Comparison of ENCODE assay signal across 17 cellular contexts in the genomic region with DNA sequence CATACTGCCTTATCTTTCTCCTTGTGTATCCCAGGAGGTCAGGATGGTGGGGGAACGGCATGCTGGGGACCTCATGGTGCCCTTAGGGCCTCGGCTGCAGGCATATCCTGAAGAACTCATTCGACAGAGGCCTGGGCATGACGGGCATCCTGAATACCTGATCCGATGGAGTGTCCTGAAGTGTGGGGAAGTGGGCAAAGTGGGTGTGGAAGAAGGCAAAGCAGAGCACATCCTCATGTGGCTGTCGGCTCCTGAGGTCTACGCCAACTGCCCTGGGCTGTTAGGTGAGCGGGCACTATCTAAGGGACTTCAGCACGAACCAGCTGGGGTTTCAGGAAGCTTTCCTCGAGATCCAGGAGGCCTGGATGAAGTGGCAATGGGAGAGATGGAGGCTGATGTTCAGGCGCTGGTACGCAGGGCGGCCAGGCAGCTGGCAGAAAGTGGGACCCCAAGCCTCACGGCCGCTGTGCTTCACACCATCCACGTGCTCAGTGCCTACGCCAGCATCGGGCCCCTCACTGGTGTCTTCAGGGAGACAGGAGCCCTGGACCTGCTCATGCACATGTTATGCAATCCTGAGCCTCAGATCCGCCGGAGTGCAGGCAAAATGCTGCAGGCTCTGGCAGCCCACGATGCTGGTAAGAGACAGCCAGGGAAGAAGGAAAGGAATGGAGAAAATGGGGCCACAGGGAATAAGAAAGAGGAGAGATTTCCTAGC. TPM values are rescaled to one million over a fixed set of nuclear protein-coding genes. Genes with fewer than 3 reads are reported as not detected.
A peak's percentile ranks its signal among the peaks of the same experiment; 100 is the strongest.
DNase-seq lines count a peak whose midpoint lies in the region; ATAC-seq and TF ChIP-seq lines count a peak whose summit lies in the region.
"Had no signal": no experiment of that assay in that cellular context is flagged by ENCODE, and none has a peak within 500 bp of the region (broad histone marks: within the 10 kb centered on the region; RNA-seq: fewer than 3 reads in every experiment).

No MANE protein-coding gene starts in this region.

- WGBS in spleen, 5 donors: 91 to 96% (median 93%) methylated on average over 20 to 21 of the region's 21 CpGs

- H3K27me3 ChIP-seq in spleen (replicated peaks in 1 of 7) (no peaks in the 10 kb centered on the region), H7 (ENCODE audit: control insufficient read depth, insufficient read depth, low read length) (no peaks in the 10 kb centered on the region)
- H3K27me3 ChIP-seq: colonic mucosa, esophagus squamous epithelium, neural progenitor cell, stomach had no signal

- intact Hi-C loops in activated CD8-positive, alpha-beta T cell treated with anti-CD3 and anti-CD28 coated beads for 36 hours (cut with micrococcal nuclease): no loop called here
- intact Hi-C loops in head of caudate nucleus (cut with DNase I): loop anchor here (5.0 kb wide), 1 partner anchor 127 kb away; a partner anchor contains a TSS
- intact Hi-C loops in spleen (cut with DNase I; ENCODE audit: low total_unique reads): no loop called here

- H3K4me3 ChIP-seq in spleen (no peak overlapping the region), H7 (ENCODE audit: insufficient read depth, low read depth, low read length) (no peak overlapping the region), foreskin fibroblast (ENCODE audit: low read depth in 1 of 2, low read length in 2 of 2) (no peak overlapping the region)
- H3K4me3 ChIP-seq: colonic mucosa, esophagus squamous epithelium, neural progenitor cell, stomach had no signal

- H3K27ac ChIP-seq in spleen: no peak overlapping the region
- H3K27ac ChIP-seq: colonic mucosa, esophagus squamous epithelium, neural progenitor cell, stomach had no signal

- H3K36me3 ChIP-seq in spleen: peaks cover 0 to 71% (median 53%) of the 10 kb centered on the region in 6 donors
- H3K36me3 ChIP-seq in H7 (replicated peaks; ENCODE audit: control insufficient read depth, insufficient read depth, low read length): peaks cover 2% of the 10 kb centered on the region
- H3K36me3 ChIP-seq: neural progenitor cell had no signal

- no peak for TF ChIP-seq POLR2A in spleen (IDR thresholded peaks at IDR 0.05)
- TF ChIP-seq POLR2A in erythroblast (IDR thresholded peaks at IDR 0.05; ENCODE audit: low read length): no peak

- H3K27ac Mint-ChIP-seq in activated T-cell treated with anti-CD3 and anti-CD28 coated beads, Interleukin-2, amount 50 U/mL, for 24 hours: peak overlapping the region; percentile 71
- H3K27ac Mint-ChIP-seq in activated CD8-positive, alpha-beta T cell treated with anti-CD3 and anti-CD28 coated beads for 36 hours: peak overlapping the region; percentile 17
- H3K27ac Mint-ChIP-seq: neural progenitor cell had no signal

- no peak for TF ChIP-seq CTCF in activated CD8-positive, alpha-beta T cell treated with anti-CD3 and anti-CD28 coated beads for 36 hours (IDR thresholded peaks at IDR 0.05)
- TF ChIP-seq CTCF in spleen (IDR thresholded peaks at IDR 0.05 in 8 of 11, conservative IDR thresholded peaks at IDR 0.05 in 3 of 11) (no peak), foreskin fibroblast (IDR thresholded peaks at IDR 0.05; ENCODE audit: low read depth, low read length) (no peak)

- peaks cover 57% of the 10 kb centered on the region for H3K4me1 Mint-ChIP-seq in activated T-cell treated with anti-CD3 and anti-CD28 coated beads, Interleukin-2, amount 50 U/mL, for 24 hours (ENCODE audit: low read depth)
- peaks cover 44% of the 10 kb centered on the region for H3K4me1 Mint-ChIP-seq in activated CD8-positive, alpha-beta T cell treated with anti-CD3 and anti-CD28 coated beads for 36 hours (ENCODE audit: low read depth)

- ATAC-seq in activated CD8-positive, alpha-beta T cell treated with anti-CD3 and anti-CD28 coated beads for 36 hours: no peak
- ATAC-seq: sciatic nerve had no signal

- POLR2A ChIA-PET in activated CD8-positive, alpha-beta T cell treated with anti-CD3 and anti-CD28 coated beads for 36 hours (lab: Charles Lee): interaction anchor here (1.5 kb wide), 1 partner anchor 11 kb away, joined by 7 read pairs; no protein-coding TSS in a partner anchor

- H3K9me3 Mint-ChIP-seq in activated T-cell treated with anti-CD3 and anti-CD28 coated beads, Interleukin-2, amount 50 U/mL, for 24 hours: no peaks in the 10 kb centered on the region
- H3K9me3 Mint-ChIP-seq in activated CD8-positive, alpha-beta T cell treated with anti-CD3 and anti-CD28 coated beads for 36 hours: no peaks in the 10 kb centered on the region
- H3K9me3 Mint-ChIP-seq: neural progenitor cell had no signal

- H3K9me3 ChIP-seq in spleen: no peaks in the 10 kb centered on the region
- H3K9me3 ChIP-seq: colonic mucosa, esophagus squamous epithelium, stomach had no signal

- DNase-seq in activated T-cell treated with anti-CD3 and anti-CD28 coated beads, Interleukin-2, amount 50 U/mL, for 24 hours: no peak
- no peak for DNase-seq in activated T-cell treated with anti-CD3 and anti-CD28 coated beads, Interleukin-2, amount 50 U/mL, for 48 hours
- DNase-seq in activated CD8-positive, alpha-beta T cell treated with anti-CD3 and anti-CD28 coated beads for 36 hours: no peak
- DNase-seq in head of caudate nucleus: peak in 32 of 42 donors; percentile 19 to 83 (median 52)
- DNase-seq in spleen: peak; percentile 67
- DNase-seq in erythroblast (lab: John Stamatoyannopoulos, UW): no peak
- no peak for DNase-seq in H7
- no peak for DNase-seq in foreskin fibroblast
- DNase-seq: colonic mucosa; esophagus squamous epithelium; hippocampal formation; MV-4-11; NK-92 treated with Interleukin-12 subunit alpha and Interleukin-12 subunit beta, amount 100 ng/mL, for 24 hours; Right ventricle myocardium superior; stomach had no signal

- peaks cover 21 to 61% (median 37%) of the 10 kb centered on the region in 6 donors for H3K4me1 ChIP-seq in spleen
- H3K4me1 ChIP-seq: colonic mucosa, neural progenitor cell had no signal

- no peaks in the 10 kb centered on the region for H3K27me3 Mint-ChIP-seq in activated T-cell treated with anti-CD3 and anti-CD28 coated beads, Interleukin-2, amount 50 U/mL, for 24 hours
- H3K27me3 Mint-ChIP-seq in activated CD8-positive, alpha-beta T cell treated with anti-CD3 and anti-CD28 coated beads for 36 hours: no peaks in the 10 kb centered on the region

- CTCF ChIA-PET in activated CD8-positive, alpha-beta T cell treated with anti-CD3 and anti-CD28 coated beads for 36 hours (lab: Charles Lee): no interaction called here

- H3K36me3 Mint-ChIP-seq in activated T-cell treated with anti-CD3 and anti-CD28 coated beads, Interleukin-2, amount 50 U/mL, for 24 hours (ENCODE audit: low read depth): peaks cover 71% of the 10 kb centered on the region
- H3K36me3 Mint-ChIP-seq in activated CD8-positive, alpha-beta T cell treated with anti-CD3 and anti-CD28 coated beads for 36 hours (ENCODE audit: low read depth): peaks cover 23% of the 10 kb centered on the region

- peak overlapping the region; percentile 16 for H3K4me3 Mint-ChIP-seq in activated T-cell treated with anti-CD3 and anti-CD28 coated beads, Interleukin-2, amount 50 U/mL, for 24 hours
- peak overlapping the region; percentile 11 for H3K4me3 Mint-ChIP-seq in activated CD8-positive, alpha-beta T cell treated with anti-CD3 and anti-CD28 coated beads for 36 hours

RNA-seq across cellular contexts. Expression of a gene that starts 2.4 kb away (rescaled TPM):
- 10 to 100 TPM; 38.8 to 43.1 TPM for total RNA-seq in activated CD8-positive, alpha-beta T cell treated with anti-CD3 and anti-CD28 coated beads for 36 hours
- 10 to 100 TPM; 54.0 to 81.5 (median 68.5) TPM for total RNA-seq in spleen
- polyA plus RNA-seq in spleen: 100 to 1,000 TPM in 2 of 3 donors, 10 to 100 TPM in 1; 50.4 to 145 (median 113) TPM
- total RNA-seq in H7 (2014; rRNA removed; shearing (Covaris generic)): 9.4 and 10.9 TPM in 2 replicates

RNA-seq across cellular contexts. Expression of a gene that starts 13.4 kb away (rescaled TPM):
- total RNA-seq in activated CD8-positive, alpha-beta T cell treated with anti-CD3 and anti-CD28 coated beads for 36 hours: 10 to 100 TPM; 34.5 to 35.4 TPM
- total RNA-seq in spleen: 10 to 100 TPM; 23.5 to 45.6 (median 29.6) TPM
- 10 to 100 TPM; 11.6 to 25.3 (median 14.3) TPM for polyA plus RNA-seq in spleen
- total RNA-seq in H7 (2014; rRNA removed; shearing (Covaris generic)): 48.3 and 52.2 TPM in 2 replicates

RNA-seq across cellular contexts. Expression of a gene that starts 44.9 kb away (rescaled TPM):
- total RNA-seq in activated CD8-positive, alpha-beta T cell treated with anti-CD3 and anti-CD28 coated beads for 36 hours: 10 to 100 TPM; 86.2 to 86.5 TPM
- 10 to 100 TPM; 33.2 to 94.8 (median 54.0) TPM for total RNA-seq in spleen
- polyA plus RNA-seq in spleen: 100 to 1,000 TPM; 126 to 201 (median 153) TPM
- total RNA-seq in H7 (2014; rRNA removed; shearing (Covaris generic)): 73.6 and 85.3 TPM in 2 replicates

RNA-seq across cellular contexts. Expression of a gene that starts 58.9 kb away (rescaled TPM):
- under 1 TPM; 0.09 to 0.11 TPM for total RNA-seq in activated CD8-positive, alpha-beta T cell treated with anti-CD3 and anti-CD28 coated beads for 36 hours
- under 1 TPM in 6 of 7 donors, not detected in 1; 0.07 to 0.32 (median 0.11) TPM for total RNA-seq in spleen
- under 1 TPM; 0.05 to 0.19 (median 0.07) TPM for polyA plus RNA-seq in spleen
- not detected in 2 replicates for total RNA-seq in H7 (2014; rRNA removed; shearing (Covaris generic))

Comparison
In these comparisons a context has a peak if more than half of its experiments do, and no peak if none do; other contexts are left out.
1. DNase-seq: peak in head of caudate nucleus (32 of 42) and spleen (single experiment); none in activated T-cell treated with anti-CD3 and anti-CD28 coated beads, Interleukin-2, amount 50 U/mL, for 24 hours (single experiment), activated T-cell treated with anti-CD3 and anti-CD28 coated beads, Interleukin-2, amount 50 U/mL, for 48 hours (0 of 2), activated CD8-positive, alpha-beta T cell treated with anti-CD3 and anti-CD28 coated beads for 36 hours (single experiment), erythroblast (0 of 2), H7 (single experiment) and foreskin fibroblast (0 of 2).